15 cellular contexts compared by ENCODE assay signal in the genomic region with DNA sequence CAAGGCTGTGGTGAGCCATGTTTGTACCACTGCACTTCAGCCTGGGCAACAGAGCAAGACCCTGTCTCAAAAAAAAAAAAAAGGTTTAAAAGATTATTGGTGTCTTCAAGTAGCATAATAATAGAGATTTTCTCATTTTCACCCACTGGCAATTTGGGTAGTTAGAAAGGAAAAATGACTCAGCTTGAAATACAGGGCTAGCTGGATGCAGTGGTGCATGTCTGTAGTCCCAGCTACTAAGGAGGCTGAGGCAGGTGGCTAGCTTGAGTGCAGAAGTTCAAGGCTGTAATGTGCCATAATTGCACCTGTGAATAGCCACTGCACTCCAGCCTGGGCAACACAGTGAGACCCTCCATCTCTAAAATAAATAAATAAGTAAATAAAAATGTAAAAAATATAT.
DNase-seq lines count a peak whose midpoint lies in the region; ATAC-seq and TF ChIP-seq lines count a peak whose summit lies in the region.
"Had no signal": no experiment of that assay in that cellular context is flagged by ENCODE, and none has a peak within 500 bp of the region (broad histone marks: within the 10 kb centered on the region; RNA-seq: fewer than 3 reads in every experiment).

No MANE protein-coding gene starts in this region.

- H3K9ac ChIP-seq in PC-3 (ENCODE audit: low read length) = no peak overlapping the region

- H3F3A ChIP-seq in PC-3 (ENCODE audit: low read length, unreplicated experiment) = no peaks in the 10 kb centered on the region

- no peak overlapping the region for H3K4me3 ChIP-seq in PC-3 (ENCODE audit: low read length)
- no peak overlapping the region for H3K4me3 ChIP-seq in thyroid gland (replicated peaks in 1 of 3)
- H3K4me3 ChIP-seq in ascending aorta = no peak overlapping the region
- H3K4me3 ChIP-seq: smooth muscle cell, uterus had no signal

- TF ChIP-seq CTCF in PC-3 (conservative IDR thresholded peaks at IDR 0.05; ENCODE audit: low read depth, low read length) (no peak), thyroid gland (IDR thresholded peaks at IDR 0.05) (no peak), ascending aorta (IDR thresholded peaks at IDR 0.05) (no peak)

- CTCF ChIA-PET in PC-3 (lab: Charles Lee) = no interaction called here

- no peaks in the 10 kb centered on the region for H3K9me2 ChIP-seq in PC-3 (replicated peaks; ENCODE audit: low read length)

- H3K27ac ChIP-seq in PC-3 (ENCODE audit: low read length) (no peak overlapping the region), thyroid gland (no peak overlapping the region), ascending aorta (no peak overlapping the region)
- H3K27ac ChIP-seq: uterus had no signal

- no peak for TF ChIP-seq POLR2A in thyroid gland (IDR thresholded peaks at IDR 0.05)

- no peaks in the 10 kb centered on the region for H4K20me1 ChIP-seq in PC-3 (ENCODE audit: low read length)

- H3K4me2 ChIP-seq in PC-3 (ENCODE audit: low read length) = no peak overlapping the region
- H3K4me2 ChIP-seq: smooth muscle cell had no signal

- H3K79me2 ChIP-seq in PC-3 (ENCODE audit: low read length) = no peaks in the 10 kb centered on the region

- H2AFZ ChIP-seq in PC-3 (ENCODE audit: low read length) = no peak overlapping the region

- no TSS peak for BruUV-seq in PC-3 (replicated peaks; lab: Mats Ljungman, UMichigan)

- H3K4me1 ChIP-seq in PC-3 (ENCODE audit: insufficient read depth, low read length) (no peaks in the 10 kb centered on the region), thyroid gland (no peaks in the 10 kb centered on the region), ascending aorta (no peaks in the 10 kb centered on the region)
- H3K4me1 ChIP-seq: uterus had no signal

- no peaks in the 10 kb centered on the region for H3K36me3 ChIP-seq in PC-3 (ENCODE audit: low read depth, low read length)
- H3K36me3 ChIP-seq in thyroid gland = no peaks in the 10 kb centered on the region
- no peaks in the 10 kb centered on the region for H3K36me3 ChIP-seq in ascending aorta
- H3K36me3 ChIP-seq: uterus had no signal

- ATAC-seq in GM19025 (IDR thresholded peaks at IDR 0.05; ENCODE audit: low read depth, unreplicated experiment) (peak; percentile 36), GM21825 (IDR thresholded peaks at IDR 0.05; ENCODE audit: unreplicated experiment) (peak; percentile 62), HG03159 (IDR thresholded peaks at IDR 0.05; ENCODE audit: unreplicated experiment) (peak; percentile 59), PC-3 (no peak)

- no peaks in the 10 kb centered on the region for H3K27me3 ChIP-seq in PC-3 (ENCODE audit: low read length)
- no peaks in the 10 kb centered on the region for H3K27me3 ChIP-seq in thyroid gland
- no peaks in the 10 kb centered on the region for H3K27me3 ChIP-seq in ascending aorta
- H3K27me3 ChIP-seq: uterus had no signal

- no peaks in the 10 kb centered on the region for H3K9me3 ChIP-seq in PC-3 (ENCODE audit: low read length)
- no peaks in the 10 kb centered on the region for H3K9me3 ChIP-seq in thyroid gland
- no peaks in the 10 kb centered on the region for H3K9me3 ChIP-seq in ascending aorta
- H3K9me3 ChIP-seq: uterus had no signal

- intact Hi-C loops in PC-3 (cut with micrococcal nuclease) = no loop called here
- intact Hi-C loops in thyroid gland (cut with DNase I) = no loop called here
- intact Hi-C loops in ascending aorta (cut with DNase I) = no loop called here

- DNase-seq in glomerular visceral epithelial cell (ENCODE audit: extremely low spot score) = peak; percentile 56
- no peak for DNase-seq in HCEC 1CT
- DNase-seq in PC-3 = no peak
- no peak for DNase-seq in thyroid gland
- DNase-seq in ascending aorta (ENCODE audit: low spot score in 2 of 2) = no peak
- DNase-seq: activated CD4-positive, alpha-beta T cell treated with anti-CD3 and anti-CD28 coated beads for 48 hours; activated naive CD4-positive, alpha-beta T cell treated with anti-CD3 and anti-CD28 coated beads, Interleukin-2, amount 50 U/mL, for 16 hours; left cardiac atrium; NCI-H1105 treated with DMSO at 0.1 percent for 48 hours; NCI-H774; uterus had no signal

- POLR2A ChIA-PET in PC-3 (lab: Charles Lee; ENCODE audit: unreplicated experiment) = no interaction called here
